8 cellular contexts compared by ENCODE assay signal in the genomic region with DNA sequence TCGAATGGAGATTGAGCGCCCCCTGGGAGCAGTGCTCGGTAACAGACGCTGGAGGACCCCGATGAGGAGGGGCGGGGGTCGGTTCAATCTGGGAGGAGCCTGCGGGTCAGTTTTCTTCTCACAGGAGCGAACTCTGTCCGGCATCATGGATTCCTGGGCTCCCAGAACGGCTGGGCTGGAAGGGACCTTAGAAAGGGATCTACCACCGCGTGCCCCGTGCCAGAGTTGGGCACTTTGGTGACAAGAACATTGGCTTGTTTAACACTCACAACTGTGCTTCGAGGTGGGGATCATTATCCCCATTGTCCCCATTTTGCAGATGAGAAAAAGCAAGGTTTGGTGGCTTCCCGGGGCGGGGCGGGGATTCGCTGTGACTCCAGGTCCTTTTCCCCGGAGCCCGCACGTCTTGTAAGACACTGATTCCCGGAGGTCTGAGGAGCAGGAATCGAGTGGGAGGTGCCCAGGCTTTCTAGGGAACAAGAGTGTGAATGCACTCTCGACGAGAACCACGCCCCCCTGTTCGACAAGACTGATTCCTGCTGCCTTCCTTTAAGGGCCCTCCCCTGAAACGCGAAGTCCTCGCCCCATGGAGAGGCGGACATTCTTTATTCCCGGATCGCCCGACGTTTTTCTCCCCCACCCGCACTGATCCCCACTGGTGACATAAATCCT. TPM values are rescaled to one million over a fixed set of nuclear protein-coding genes. Genes with fewer than 3 reads are reported as not detected.
DNase-seq lines count a peak whose midpoint lies in the region; ATAC-seq, FAIRE-seq and TF ChIP-seq lines count a peak whose summit lies in the region.

No MANE protein-coding gene starts in this region.

- DNase-seq in LHCN-M2 (ENCODE audit: low read depth): peak; percentile 84
- DNase-seq in RKO (ENCODE audit: low spot score): peak; percentile 79
- peak; percentile 81 for DNase-seq in activated T-helper 9 cell treated with anti-CD3 and anti-CD28 coated beads, Interleukin-2, amount 50 U/mL, for 16 hours (ENCODE audit: low read depth)
- peak; percentile 88 for DNase-seq in fibroblast of peridontal ligament (ENCODE audit: extremely low read depth)
- DNase-seq in natural killer cell treated with Interleukin-12 subunit alpha and Interleukin-12 subunit beta and Interleukin-15 and Interleukin-18, amount 100 ng/mL, for 72 hours (ENCODE audit: low spot score): peak; percentile 90
- DNase-seq in stimulated activated naive B cell treated with anti-CD40 and anti-IgM and Interleukin-4, amounts not matched to agents 10 μg/mL and 1 μg/mL and 100 μg/mL, for 72 hours: peak; percentile 81
- no peak for DNase-seq in GM19239 (ENCODE audit: insufficient read length, low spot score)

- H3K9me3 Mint-ChIP-seq in natural killer cell treated with Interleukin-12 subunit alpha and Interleukin-12 subunit beta and Interleukin-15 and Interleukin-18, amount 100 ng/mL, for 72 hours: no peaks in the 10 kb centered on the region
- H3K9me3 Mint-ChIP-seq in stimulated activated naive B cell treated with anti-CD40 and anti-IgM and Interleukin-4, amounts not matched to agents 10 μg/mL and 1 μg/mL and 100 μg/mL, for 72 hours: no peaks in the 10 kb centered on the region

- H3K27ac Mint-ChIP-seq in natural killer cell treated with Interleukin-12 subunit alpha and Interleukin-12 subunit beta and Interleukin-15 and Interleukin-18, amount 100 ng/mL, for 72 hours: peak overlapping the region; percentile 99 to 100
- H3K27ac Mint-ChIP-seq in stimulated activated naive B cell treated with anti-CD40 and anti-IgM and Interleukin-4, amounts not matched to agents 10 μg/mL and 1 μg/mL and 100 μg/mL, for 72 hours: peak overlapping the region; percentile 100

- H3K4me3 Mint-ChIP-seq in natural killer cell treated with Interleukin-12 subunit alpha and Interleukin-12 subunit beta and Interleukin-15 and Interleukin-18, amount 100 ng/mL, for 72 hours: peak overlapping the region; percentile 97
- H3K4me3 Mint-ChIP-seq in stimulated activated naive B cell treated with anti-CD40 and anti-IgM and Interleukin-4, amounts not matched to agents 10 μg/mL and 1 μg/mL and 100 μg/mL, for 72 hours: peak overlapping the region; percentile 96 to 99

- H3K4me1 Mint-ChIP-seq in natural killer cell treated with Interleukin-12 subunit alpha and Interleukin-12 subunit beta and Interleukin-15 and Interleukin-18, amount 100 ng/mL, for 72 hours (ENCODE audit: low read depth in 2 of 2): peaks cover 25 to 26% of the 10 kb centered on the region in 2 donors
- H3K4me1 Mint-ChIP-seq in stimulated activated naive B cell treated with anti-CD40 and anti-IgM and Interleukin-4, amounts not matched to agents 10 μg/mL and 1 μg/mL and 100 μg/mL, for 72 hours: peaks cover 25 to 38% of the 10 kb centered on the region in 2 donors

- TF ChIP-seq CTCF in GM12874 (IDR thresholded peaks at IDR 0.05; ENCODE audit: insufficient read depth, low read depth, low read length): peak; percentile 89

- no peaks in the 10 kb centered on the region for H3K27me3 Mint-ChIP-seq in natural killer cell treated with Interleukin-12 subunit alpha and Interleukin-12 subunit beta and Interleukin-15 and Interleukin-18, amount 100 ng/mL, for 72 hours
- no peaks in the 10 kb centered on the region for H3K27me3 Mint-ChIP-seq in stimulated activated naive B cell treated with anti-CD40 and anti-IgM and Interleukin-4, amounts not matched to agents 10 μg/mL and 1 μg/mL and 100 μg/mL, for 72 hours

- ATAC-seq in natural killer cell treated with Interleukin-12 subunit alpha and Interleukin-12 subunit beta and Interleukin-15 and Interleukin-18, amount 100 ng/mL, for 72 hours: no peak
- peak; percentile 13 to 17 for ATAC-seq in stimulated activated naive B cell treated with anti-CD40 and anti-IgM and Interleukin-4, amounts not matched to agents 10 μg/mL and 1 μg/mL and 100 μg/mL, for 72 hours (replicated peaks)

- no peaks in the 10 kb centered on the region for H3K36me3 Mint-ChIP-seq in natural killer cell treated with Interleukin-12 subunit alpha and Interleukin-12 subunit beta and Interleukin-15 and Interleukin-18, amount 100 ng/mL, for 72 hours
- H3K36me3 Mint-ChIP-seq in stimulated activated naive B cell treated with anti-CD40 and anti-IgM and Interleukin-4, amounts not matched to agents 10 μg/mL and 1 μg/mL and 100 μg/mL, for 72 hours: peaks cover 3 to 15% of the 10 kb centered on the region in 2 donors

- no peak for FAIRE-seq in GM19239 (lab: Jason Lieb, UNC)

RNA-seq across cellular contexts. Expression of a gene that starts 1.5 kb away (rescaled TPM):
- total RNA-seq in LHCN-M2 (2014; rRNA removed): 28.6 and 33.2 TPM in 2 replicates
- polyA plus RNA-seq in LHCN-M2 (2012): 13.8 TPM
- total RNA-seq in natural killer cell treated with Interleukin-12 subunit alpha and Interleukin-12 subunit beta and Interleukin-15 and Interleukin-18, amount 100 ng/mL, for 72 hours: 10 to 100 TPM; 22.8 to 42.0 TPM

RNA-seq across cellular contexts. Expression of a gene that starts 25.5 kb away (rescaled TPM):
- 2.5 and 4.1 TPM in 2 replicates for total RNA-seq in LHCN-M2 (2014; rRNA removed)
- polyA plus RNA-seq in LHCN-M2 (2012): 13.3 TPM
- under 1 TPM; 0.17 to 0.36 TPM for total RNA-seq in natural killer cell treated with Interleukin-12 subunit alpha and Interleukin-12 subunit beta and Interleukin-15 and Interleukin-18, amount 100 ng/mL, for 72 hours

RNA-seq across cellular contexts. Expression of a gene that starts 27.0 kb away (rescaled TPM):
- total RNA-seq in LHCN-M2 (2014; rRNA removed): 62.5 and 73.6 TPM in 2 replicates
- polyA plus RNA-seq in LHCN-M2 (2012): 27.1 TPM
- 10 to 100 TPM in 1 of 2 donors, 1 to 10 TPM in 1; 7.4 to 16.8 TPM for total RNA-seq in natural killer cell treated with Interleukin-12 subunit alpha and Interleukin-12 subunit beta and Interleukin-15 and Interleukin-18, amount 100 ng/mL, for 72 hours

RNA-seq across cellular contexts. Expression of a gene that starts 28.0 kb away (rescaled TPM):
- 71.5 and 74.5 TPM in 2 replicates for total RNA-seq in LHCN-M2 (2014; rRNA removed)
- polyA plus RNA-seq in LHCN-M2 (2012): 57.9 TPM
- 10 to 100 TPM; 35.3 to 65.0 TPM for total RNA-seq in natural killer cell treated with Interleukin-12 subunit alpha and Interleukin-12 subunit beta and Interleukin-15 and Interleukin-18, amount 100 ng/mL, for 72 hours

RNA-seq across cellular contexts. Expression of a gene that starts 35.7 kb away (rescaled TPM):
- total RNA-seq in LHCN-M2 (2014; rRNA removed): 2.4 and 3.4 TPM in 2 replicates
- polyA plus RNA-seq in LHCN-M2 (2012): 8.3 TPM
- 10 to 100 TPM; 27.5 to 40.0 TPM for total RNA-seq in natural killer cell treated with Interleukin-12 subunit alpha and Interleukin-12 subunit beta and Interleukin-15 and Interleukin-18, amount 100 ng/mL, for 72 hours

Comparison
In these comparisons a context has a peak if more than half of its experiments do, and no peak if none do; other contexts are left out.
1. ATAC-seq: peak in stimulated activated naive B cell treated with anti-CD40 and anti-IgM and Interleukin-4, amounts not matched to agents 10 μg/mL and 1 μg/mL and 100 μg/mL, for 72 hours (2 of 2); none in natural killer cell treated with Interleukin-12 subunit alpha and Interleukin-12 subunit beta and Interleukin-15 and Interleukin-18, amount 100 ng/mL, for 72 hours (0 of 2).